8 cellular contexts compared by ENCODE assay signal in the genomic region with DNA sequence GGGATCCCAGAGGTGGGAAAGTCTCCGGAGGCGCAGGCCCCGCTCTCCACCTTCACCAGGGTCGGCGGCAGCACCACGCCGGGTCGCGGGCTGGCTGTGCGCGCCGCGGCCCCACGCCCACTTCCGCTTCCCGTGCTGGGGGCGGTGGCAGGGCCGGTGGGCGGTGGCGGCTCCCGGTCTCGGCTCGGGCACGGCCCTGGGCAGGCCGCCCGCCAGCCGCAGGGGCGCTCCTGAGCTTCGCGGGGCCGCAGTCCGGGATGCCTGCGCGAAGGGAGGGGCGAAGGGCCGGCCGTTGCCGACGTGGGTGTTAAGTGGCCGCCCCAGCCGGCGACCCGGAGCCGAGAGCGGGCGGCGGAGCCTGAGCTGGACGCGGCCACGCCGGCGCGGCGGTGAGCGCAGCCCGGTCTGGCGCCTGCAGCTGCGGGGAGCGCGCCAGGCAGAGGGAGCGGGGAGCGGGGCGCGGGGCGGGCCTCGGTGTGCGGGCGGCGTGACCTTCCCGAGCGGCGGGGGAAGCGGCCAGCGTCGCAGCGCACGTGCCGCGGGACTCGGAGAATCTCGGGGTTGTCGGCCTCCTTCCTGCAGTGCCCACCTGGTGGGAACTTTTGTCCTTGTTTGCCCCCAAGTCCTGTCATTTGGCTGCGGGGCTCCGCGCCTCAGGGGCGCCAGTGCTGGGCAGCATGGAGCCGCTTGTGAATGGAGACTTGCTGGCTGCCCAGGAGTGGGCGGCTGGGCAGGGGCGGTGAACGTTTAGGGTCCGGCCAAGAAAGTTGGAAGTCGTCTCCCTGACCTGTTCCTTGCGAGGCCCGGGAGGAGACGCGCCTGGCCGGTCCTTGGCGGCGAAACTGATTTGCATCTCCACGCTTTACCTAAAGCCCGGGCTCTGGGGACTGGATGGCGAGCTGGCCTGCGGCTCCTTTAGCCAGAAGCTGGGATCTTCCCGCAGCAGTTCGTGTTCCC. TPM values are rescaled to one million over a fixed set of nuclear protein-coding genes. Genes with fewer than 3 reads are reported as not detected.
DNase-seq lines count a peak whose midpoint lies in the region; ATAC-seq and TF ChIP-seq lines count a peak whose summit lies in the region.

A gene (plus strand): TSS at position 337 of the 957 bp plus-strand sequence. CDS start 3,616 bp downstream, outside the sequence.

- H4K91ac ChIP-seq in H9 (ENCODE audit: insufficient read length, low read depth, low read length), result no peak within 1 kb of the TSS

- DNase-seq in H9, result peak; percentile 71
- peak; percentile 90 for DNase-seq in MG63
- DNase-seq in T-helper 17 cell, result peak; percentile 54 to 70 (median 66)
- peak; percentile 69 for DNase-seq in right atrium auricular region (ENCODE audit: low spot score)
- DNase-seq in pulmonary artery endothelial cell (ENCODE audit: low read depth, low spot score), result peak; percentile 60
- DNase-seq in aorta, result peak; percentile 83 to 94

- 0 out of 2 replicates have a peak, but pooled peaks cover 1% of the 10 kb centered on the region for H3K79me2 ChIP-seq in H9 (ENCODE audit: insufficient read depth, low read length)

- peak within 1 kb of the TSS; percentile 86 for H3K18ac ChIP-seq in H9 (ENCODE audit: insufficient read length, low read depth, low read length)

- H2BK120ac ChIP-seq in H9 (ENCODE audit: low read depth, low read length, poor library complexity, severe bottlenecking), result no peak within 1 kb of the TSS

- H3K36me3 ChIP-seq in MG63 (peaks cover 10% of the 10 kb centered on the region), right atrium auricular region (no peaks in the 10 kb centered on the region), aorta (ENCODE audit: control insufficient read depth in 1 of 2, insufficient read depth in 2 of 2, low read length in 1 of 2) (no peaks in the 10 kb centered on the region)

- H3K14ac ChIP-seq in H9 (ENCODE audit: insufficient read depth, low read length), result peak within 1 kb of the TSS; percentile 83

- H3K23me2 ChIP-seq in H9 (ENCODE audit: insufficient read length, low read depth, low read length, poor library complexity, severe bottlenecking), result no peaks in the 10 kb centered on the region

- TF ChIP-seq CTCF in GM12873 (IDR thresholded peaks at IDR 0.05; ENCODE audit: insufficient read depth, low read depth, low read length, missing control alignments), result peak; percentile 29
- peak; percentile 43; the same call in 2 of the 3 replicates for TF ChIP-seq CTCF in H9 (conservative IDR thresholded peaks at IDR 0.05)
- TF ChIP-seq CTCF in right atrium auricular region (IDR thresholded peaks at IDR 0.05), result peak in 1 of 2 donors; percentile 42

- WGBS in H9 (ENCODE audit: extremely low coverage, insufficient read length, low lambda C conversion rate), result no CpG with 5 or more reads among the region's 105 CpGs
- 0 to 1% methylated on average over 76 to 105 of the region's 105 CpGs for WGBS in aorta, 2 donors

- H3K4me1 Mint-ChIP-seq in H9, result peaks cover 8 to 10% of the 10 kb centered on the region in 2 experiments; a peak in 3 of 4 replicates
- H3K4me1 Mint-ChIP-seq in T-helper 17 cell, result peaks cover 3% of the 10 kb centered on the region

- H2AK5ac ChIP-seq in H9 (ENCODE audit: insufficient read length, low read length), result no peak within 1 kb of the TSS

- H3K4me1 ChIP-seq in H9 (ENCODE audit: insufficient read depth, low read length), result no peaks in the 10 kb centered on the region
- H3K4me1 ChIP-seq in right atrium auricular region, result peaks cover 0 to 6% of the 10 kb centered on the region in 2 donors
- H3K4me1 ChIP-seq in aorta (ENCODE audit: control insufficient read depth in 1 of 2, insufficient read depth in 2 of 2, low read length in 2 of 2), result no peaks in the 10 kb centered on the region

- peak within 1 kb of the TSS; percentile 52 for H3K9ac ChIP-seq in H9 (ENCODE audit: extremely low read depth, insufficient read length, low read length)

- H3K27ac ChIP-seq in H9 (ENCODE audit: insufficient read length, low read depth, low read length) (no peak within 1 kb of the TSS), angular gyrus (ENCODE audit: low read depth, low read length) (peak within 1 kb of the TSS; percentile 19), right atrium auricular region (peak within 1 kb of the TSS; percentile 81 to 83), aorta (ENCODE audit: low read depth in 1 of 2, low read length in 2 of 2) (peak within 1 kb of the TSS; percentile 17 to 78)

- H3K9me3 ChIP-seq in H9 (ENCODE audit: control insufficient read depth, low read depth, low read length), result no peaks in the 10 kb centered on the region
- H3K9me3 ChIP-seq in MG63, result no peaks in the 10 kb centered on the region
- no peaks in the 10 kb centered on the region for H3K9me3 ChIP-seq in T-helper 17 cell (ENCODE audit: control insufficient read depth, low read length, poor library complexity, severe bottlenecking)
- no peaks in the 10 kb centered on the region for H3K9me3 ChIP-seq in right atrium auricular region
- no peaks in the 10 kb centered on the region for H3K9me3 ChIP-seq in aorta (ENCODE audit: control insufficient read depth, low read length)

- no peak within 1 kb of the TSS for H2BK15ac ChIP-seq in H9 (ENCODE audit: low read depth, low read length)

- H3K27me3 Mint-ChIP-seq in H9 (ENCODE audit: low read depth) (no peaks in the 10 kb centered on the region), T-helper 17 cell (no peaks in the 10 kb centered on the region)

- H3K9me3 Mint-ChIP-seq in H9, result no peaks in the 10 kb centered on the region

- ATAC-seq in T-helper 17 cell (peak; percentile 91), aorta (ENCODE audit: low FRiP score) (peak; percentile 90)

- H2AFZ ChIP-seq in H9 (ENCODE audit: low read length), result no peak within 1 kb of the TSS

- H2BK12ac ChIP-seq in H9 (ENCODE audit: insufficient read length, low read depth, low read length), result no peak within 1 kb of the TSS

- H4K5ac ChIP-seq in H9 (ENCODE audit: insufficient read length, low read depth, low read length), result no peak within 1 kb of the TSS

- H3T11ph ChIP-seq in H9 (ENCODE audit: low read length), result no peak within 1 kb of the TSS

- no peaks in the 10 kb centered on the region for H4K20me1 ChIP-seq in H9 (ENCODE audit: control insufficient read depth, insufficient read depth, insufficient read length)

- H3K4me2 ChIP-seq in H9 (ENCODE audit: insufficient read depth, insufficient read length, low read length), result peak within 1 kb of the TSS; percentile 66

- no peak within 1 kb of the TSS for H3K56ac ChIP-seq in H9 (ENCODE audit: insufficient read length, low read depth, low read length)

- H4K8ac ChIP-seq in H9 (replicated peaks; ENCODE audit: insufficient read length, low read depth, low read length), result no peak within 1 kb of the TSS

- no peak within 1 kb of the TSS for H3K4ac ChIP-seq in H9 (ENCODE audit: low read depth, low read length)

- no peaks in the 10 kb centered on the region for H3K27me3 ChIP-seq in H9 (ENCODE audit: insufficient read depth, low read length)
- no peaks in the 10 kb centered on the region for H3K27me3 ChIP-seq in MG63
- H3K27me3 ChIP-seq in right atrium auricular region, result no peaks in the 10 kb centered on the region
- H3K27me3 ChIP-seq in aorta (ENCODE audit: control insufficient read depth in 1 of 2, insufficient read depth in 2 of 2, low read length in 1 of 2), result no peaks in the 10 kb centered on the region

- H3K79me1 ChIP-seq in H9 (ENCODE audit: insufficient read depth, low read depth, low read length, poor library complexity, severe bottlenecking), result no peaks in the 10 kb centered on the region

- H3K23ac ChIP-seq in H9 (ENCODE audit: insufficient read length, low read depth, low read length), result no peak within 1 kb of the TSS

- H3K4me3 Mint-ChIP-seq in H9 (peak within 1 kb of the TSS; percentile 79 to 85), T-helper 17 cell (peak within 1 kb of the TSS; percentile 69)

- no peak within 1 kb of the TSS for H2BK5ac ChIP-seq in H9 (ENCODE audit: insufficient read length, low read length)

- H3K27ac Mint-ChIP-seq in H9 (peak within 1 kb of the TSS in 1 of 3 experiments; percentile 87; a peak in 2 of 7 replicates), T-helper 17 cell (peak within 1 kb of the TSS; percentile 41)

- H3K4me3 ChIP-seq in MG63 (peak within 1 kb of the TSS; percentile 71), right atrium auricular region (peak within 1 kb of the TSS; percentile 53 to 64), aorta (ENCODE audit: low read length in 2 of 2) (peak within 1 kb of the TSS; percentile 39 to 67)

- intact Hi-C loops in aorta (cut with DNase I), result no loop called here

- no peak within 1 kb of the TSS for H2BK20ac ChIP-seq in H9 (ENCODE audit: low read depth, low read length, poor library complexity, severe bottlenecking)

- H3K36me3 Mint-ChIP-seq in H9 (ENCODE audit: insufficient read depth in 1 of 3, low read depth in 3 of 3) (peaks cover 0 to 9% (median 8%) of the 10 kb centered on the region in 3 experiments; a peak in 5 of 7 replicates), T-helper 17 cell (ENCODE audit: low read depth) (no peaks in the 10 kb centered on the region)

RNA-seq across cellular contexts. Expression of the gene that starts here (rescaled TPM):
- 18.3 and 21.1 TPM in 2 replicates for total RNA-seq in H9 (2021)
- 38.1 and 57.4 TPM in 2 replicates for total RNA-seq in MG63 (2014; rRNA removed; shearing (Covaris generic); ENCODE audit: low replicate concordance)
- 1 to 10 TPM; 3.7 to 5.1 TPM for total RNA-seq in T-helper 17 cell
- 1 to 10 TPM; 5.9 to 6.0 TPM for total RNA-seq in right atrium auricular region
- total RNA-seq in pulmonary artery endothelial cell, result 28.8 and 31.9 TPM in 2 replicates
- 1 to 10 TPM; 2.6 to 3.7 TPM for total RNA-seq in aorta
- 1 to 10 TPM; 1.1 to 2.0 TPM for polyA plus RNA-seq in aorta
